ENCODE assay signal across 1 cellular context in the genomic region with DNA sequence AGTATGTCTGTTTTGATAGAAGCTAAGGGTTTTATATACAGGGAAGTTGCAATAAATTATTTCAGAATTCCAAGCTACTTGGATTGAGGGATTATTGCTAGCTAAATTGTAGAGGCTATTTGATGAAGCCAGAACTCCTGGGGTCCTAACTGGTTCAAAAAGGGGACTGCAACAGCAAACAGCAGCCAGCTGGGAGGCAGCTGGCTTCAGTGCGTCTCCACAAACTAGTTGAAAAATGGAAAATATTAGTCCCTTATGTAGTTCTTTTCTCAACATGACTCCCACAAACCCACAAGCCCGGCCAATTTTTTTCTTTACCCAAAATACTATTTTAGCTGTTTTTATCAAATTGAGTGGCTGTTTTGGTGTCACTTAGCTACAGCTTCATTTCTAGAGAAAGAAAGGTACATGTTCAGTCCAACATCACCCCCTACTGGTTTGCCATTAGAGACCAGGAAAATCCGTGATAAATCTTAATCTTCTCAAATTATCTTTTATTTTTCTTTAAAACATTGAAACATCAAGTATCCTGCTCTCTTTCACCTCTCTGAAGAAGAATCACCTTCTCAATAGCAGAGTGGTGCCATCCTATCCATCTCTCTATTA.
TF ChIP-seq lines count a peak whose summit lies in the region.

No MANE protein-coding gene starts in this region.

TF ChIP-seq in H1, 55 proteins besides CTCF, POLR2A, EP300 and RAD21:
- TF ChIP-seq HDAC6 (IDR thresholded peaks at IDR 0.05; ENCODE audit: low read depth, low read length) = no peak
- TF ChIP-seq TCF12 (IDR thresholded peaks at IDR 0.05; ENCODE audit: low read depth, low read length) = no peak
- TF ChIP-seq CBX8 (IDR thresholded peaks at IDR 0.05; ENCODE audit: borderline replicate concordance, low read depth, low read length) = no peak
- no peak for TF ChIP-seq TAF7 (optimal IDR thresholded peaks at IDR 0.05; ENCODE audit: borderline replicate concordance, low read depth, low read length)
- TF ChIP-seq BCL11A (IDR thresholded peaks at IDR 0.05; ENCODE audit: low read depth in 2 of 2, low read length in 2 of 2) = no peak
- no peak for TF ChIP-seq RBBP5 (IDR thresholded peaks at IDR 0.05; ENCODE audit: borderline replicate concordance, low read depth, low read length)
- no peak for TF ChIP-seq ASH2L (IDR thresholded peaks at IDR 0.05; ENCODE audit: low read length)
- no peak for TF ChIP-seq HDAC2 (IDR thresholded peaks at IDR 0.05; ENCODE audit: borderline replicate concordance in 1 of 2, low read depth in 2 of 2, low read length in 2 of 2)
- TF ChIP-seq, protein P1, sequence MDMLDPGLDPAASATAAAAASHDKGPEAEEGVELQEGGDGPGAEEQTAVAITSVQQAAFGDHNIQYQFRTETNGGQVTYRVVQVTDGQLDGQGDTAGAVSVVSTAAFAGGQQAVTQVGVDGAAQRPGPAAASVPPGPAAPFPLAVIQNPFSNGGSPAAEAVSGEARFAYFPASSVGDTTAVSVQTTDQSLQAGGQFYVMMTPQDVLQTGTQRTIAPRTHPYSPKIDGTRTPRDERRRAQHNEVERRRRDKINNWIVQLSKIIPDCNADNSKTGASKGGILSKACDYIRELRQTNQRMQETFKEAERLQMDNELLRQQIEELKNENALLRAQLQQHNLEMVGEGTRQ (IDR thresholded peaks at IDR 0.05; ENCODE audit: low read length) = no peak
- TF ChIP-seq, protein P2, sequence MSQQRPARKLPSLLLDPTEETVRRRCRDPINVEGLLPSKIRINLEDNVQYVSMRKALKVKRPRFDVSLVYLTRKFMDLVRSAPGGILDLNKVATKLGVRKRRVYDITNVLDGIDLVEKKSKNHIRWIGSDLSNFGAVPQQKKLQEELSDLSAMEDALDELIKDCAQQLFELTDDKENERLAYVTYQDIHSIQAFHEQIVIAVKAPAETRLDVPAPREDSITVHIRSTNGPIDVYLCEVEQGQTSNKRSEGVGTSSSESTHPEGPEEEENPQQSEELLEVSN (IDR thresholded peaks at IDR 0.05) = no peak
- TF ChIP-seq CHD1 (IDR thresholded peaks at IDR 0.05; ENCODE audit: low read depth, low read length) = no peak
- no peak for TF ChIP-seq SIX5 (IDR thresholded peaks at IDR 0.05; ENCODE audit: low read depth, low read length)
- no peak for TF ChIP-seq SRF (IDR thresholded peaks at IDR 0.05; ENCODE audit: low read depth, low read length)
- no peak for TF ChIP-seq SAP30 (IDR thresholded peaks at IDR 0.05; ENCODE audit: insufficient read depth, insufficient replicate concordance, low read length)
- TF ChIP-seq MAFK (IDR thresholded peaks at IDR 0.05; ENCODE audit: low read depth, low read length) = no peak
- TF ChIP-seq POU5F1 (IDR thresholded peaks at IDR 0.05; ENCODE audit: low read depth, low read length) = no peak
- TF ChIP-seq RFX5 (IDR thresholded peaks at IDR 0.05; ENCODE audit: borderline replicate concordance, low read depth, low read length) = no peak
- no peak for TF ChIP-seq ZNF274 (IDR thresholded peaks at IDR 0.05; ENCODE audit: borderline replicate concordance, extremely low read depth, low read length)
- TF ChIP-seq CREB1 (IDR thresholded peaks at IDR 0.05) = no peak
- no peak for TF ChIP-seq BRCA1 (IDR thresholded peaks at IDR 0.05; ENCODE audit: low read depth, low read length)
